In the genomic region with DNA sequence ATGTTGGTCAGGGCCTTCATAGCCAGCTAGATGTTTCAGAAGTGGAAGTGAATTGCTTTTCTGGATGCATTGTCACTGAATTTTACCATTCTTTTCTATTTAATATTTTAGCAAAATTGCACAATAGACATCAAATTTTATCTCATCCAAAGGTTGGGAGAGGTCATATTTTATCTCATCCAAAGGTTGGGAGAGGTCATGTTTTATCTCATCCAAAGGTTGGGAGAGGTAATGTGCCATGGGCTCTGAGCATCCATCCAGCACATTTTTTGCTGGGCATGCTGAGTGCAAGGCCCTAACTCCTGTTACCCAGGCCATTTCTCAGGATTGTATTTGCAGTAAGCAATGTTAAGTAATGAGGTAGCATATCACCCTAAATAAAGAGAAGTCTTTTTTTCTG, we compare ENCODE assay signal across 11 cellular contexts.
"Had no signal": no experiment of that assay in that cellular context is flagged by ENCODE, and none has a peak within 500 bp of the region (broad histone marks: within the 10 kb centered on the region; RNA-seq: fewer than 3 reads in every experiment).

No MANE protein-coding gene starts in this region.

- H3K9ac ChIP-seq: GM23248 had no signal

- H2AFZ ChIP-seq: GM23248, GM23338 had no signal

- H3K4me3 ChIP-seq: GM23248, GM23338, HAP-1 had no signal

- DNase-seq: GOT3, H7, H9, HCEC 1CT, HFFc6 had no signal

- H3K36me3 ChIP-seq: HAP-1 had no signal

- ATAC-seq: GM23338, HCT116 had no signal

- FAIRE-seq: H1, H54 had no signal

- H3K27ac ChIP-seq: GM23248 had no signal

- H3K9me3 ChIP-seq: HAP-1 had no signal

- H3K4me2 ChIP-seq: GM23338 had no signal
